Comparison of ENCODE assay signal across 2 cellular contexts in the genomic region with DNA sequence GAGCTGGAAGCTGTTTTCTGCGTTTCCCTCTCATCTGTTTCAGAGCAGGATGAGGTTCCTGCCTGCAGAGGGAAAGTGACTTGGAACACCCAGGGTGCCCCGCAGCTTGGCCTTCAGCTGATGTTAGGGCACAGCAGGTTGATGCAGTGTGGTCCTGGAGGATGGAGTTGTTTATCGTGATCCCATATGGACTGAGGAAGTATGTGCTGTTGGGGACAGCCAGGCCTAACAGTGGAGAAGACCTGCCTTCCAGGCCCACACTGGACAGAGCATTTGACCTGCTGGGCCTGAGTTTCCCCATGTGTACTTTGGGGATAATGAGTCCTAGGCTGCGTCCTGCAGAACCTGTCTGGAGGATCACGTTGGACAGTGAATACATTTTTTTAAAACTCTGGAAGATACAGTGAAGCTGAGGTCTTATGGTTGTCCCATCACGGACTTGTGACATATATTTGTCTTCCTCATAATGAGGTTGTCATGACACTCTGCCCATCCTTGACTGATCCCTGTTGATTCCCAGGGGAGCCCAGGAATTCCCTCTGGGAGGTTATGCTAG.
TF ChIP-seq lines count a peak whose summit lies in the region.

No MANE protein-coding gene starts in this region.

TF ChIP-seq in IMR-90, 13 proteins besides CTCF, POLR2A, EP300 and RAD21:
- TF ChIP-seq MAFK (IDR thresholded peaks at IDR 0.05; ENCODE audit: low read depth, low read length) (no peak), MXI1 (IDR thresholded peaks at IDR 0.05; ENCODE audit: borderline replicate concordance, low read depth, low read length) (no peak), CEBPB (IDR thresholded peaks at IDR 0.05; ENCODE audit: low read depth, low read length) (no peak), CHD1 (IDR thresholded peaks at IDR 0.05; ENCODE audit: low read depth, low read length) (no peak), BHLHE40 (IDR thresholded peaks at IDR 0.05; ENCODE audit: low read depth, low read length) (no peak), FOS (IDR thresholded peaks at IDR 0.05; ENCODE audit: low read depth, low read length) (no peak)

TF ChIP-seq in liver, 16 proteins besides CTCF, POLR2A, EP300 and RAD21:
- TF ChIP-seq HNF4A (conservative IDR thresholded peaks at IDR 0.05) (no peak), TAF1 (conservative IDR thresholded peaks at IDR 0.05) (no peak), HNF4G (IDR thresholded peaks at IDR 0.05) (no peak), MAX (IDR thresholded peaks at IDR 0.05) (no peak), SP1 (IDR thresholded peaks at IDR 0.05) (no peak)
TF ChIP-seq in liver: peak in this region for 0.
